Comparison of ENCODE assay signal across 18 cellular contexts in the genomic region with DNA sequence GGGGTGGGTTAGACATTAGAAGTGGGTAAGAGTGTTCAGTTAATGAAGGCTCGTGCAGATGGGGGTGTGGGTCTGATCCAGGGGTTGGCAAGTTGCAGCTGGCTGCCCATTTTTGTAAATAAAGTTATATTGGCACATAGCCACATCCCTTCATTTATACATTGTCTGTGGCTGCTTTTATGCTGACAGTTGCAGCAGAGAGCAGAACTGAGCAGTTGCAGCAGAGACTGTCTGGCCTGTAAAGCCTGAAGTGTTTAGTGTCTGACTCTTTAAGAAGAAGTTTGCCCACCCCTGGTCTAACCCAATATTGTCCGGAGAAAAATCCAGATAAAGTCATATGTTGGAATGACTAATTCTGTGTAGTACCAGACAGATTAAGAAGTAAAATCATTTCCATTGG. TPM values are rescaled to one million over a fixed set of nuclear protein-coding genes. Genes with fewer than 3 reads are reported as not detected.
DNase-seq lines count a peak whose midpoint lies in the region; ATAC-seq and TF ChIP-seq lines count a peak whose summit lies in the region.
"Had no signal": no experiment of that assay in that cellular context is flagged by ENCODE, and none has a peak within 500 bp of the region (broad histone marks: within the 10 kb centered on the region; RNA-seq: fewer than 3 reads in every experiment).

No MANE protein-coding gene starts in this region.

- H3K4me1 Mint-ChIP-seq in activated CD4-positive, alpha-beta T cell treated with anti-CD3 and anti-CD28 coated beads for 36 hours, result peaks cover 42% of the 10 kb centered on the region
- H3K4me1 Mint-ChIP-seq in activated CD4-positive, alpha-beta T cell treated with anti-CD3 and anti-CD28 coated beads, Interleukin-2, amount 10 ng/mL, durations not matched to agents 7 days and 5 days, result peaks cover 54% of the 10 kb centered on the region
- H3K4me1 Mint-ChIP-seq in activated T-helper 2 cell treated with anti-CD3 and anti-CD28 coated beads, Interferon-gamma antibody, Interleukin-2, Interleukin-4, amounts not matched to agents 10 μg/mL and 5 μg/mL and 100 μg/mL, durations not matched to agents 14 hours and 24 hours and 36 hours (ENCODE audit: low read depth), result peaks cover 52% of the 10 kb centered on the region
- no peaks in the 10 kb centered on the region for H3K4me1 Mint-ChIP-seq in nephron progenitor cell

- no peaks in the 10 kb centered on the region for H3K9me3 Mint-ChIP-seq in activated CD4-positive, alpha-beta T cell treated with anti-CD3 and anti-CD28 coated beads for 36 hours (ENCODE audit: low read depth)
- H3K9me3 Mint-ChIP-seq in activated CD4-positive, alpha-beta T cell treated with anti-CD3 and anti-CD28 coated beads, Interleukin-2, amount 10 ng/mL, durations not matched to agents 7 days and 5 days, result no peaks in the 10 kb centered on the region
- no peaks in the 10 kb centered on the region for H3K9me3 Mint-ChIP-seq in activated T-helper 2 cell treated with anti-CD3 and anti-CD28 coated beads, Interferon-gamma antibody, Interleukin-2, Interleukin-4, amounts not matched to agents 10 μg/mL and 5 μg/mL and 100 μg/mL, durations not matched to agents 14 hours and 24 hours and 36 hours
- H3K9me3 Mint-ChIP-seq in nephron progenitor cell, result no peaks in the 10 kb centered on the region
- H3K9me3 Mint-ChIP-seq: CD8-positive, alpha-beta T cell had no signal

- no peaks in the 10 kb centered on the region for H3K27me3 Mint-ChIP-seq in activated CD4-positive, alpha-beta T cell treated with anti-CD3 and anti-CD28 coated beads for 36 hours
- no peaks in the 10 kb centered on the region for H3K27me3 Mint-ChIP-seq in activated CD4-positive, alpha-beta T cell treated with anti-CD3 and anti-CD28 coated beads, Interleukin-2, amount 10 ng/mL, durations not matched to agents 7 days and 5 days
- H3K27me3 Mint-ChIP-seq in activated T-helper 2 cell treated with anti-CD3 and anti-CD28 coated beads, Interferon-gamma antibody, Interleukin-2, Interleukin-4, amounts not matched to agents 10 μg/mL and 5 μg/mL and 100 μg/mL, durations not matched to agents 14 hours and 24 hours and 36 hours (ENCODE audit: low read depth), result no peaks in the 10 kb centered on the region
- H3K27me3 Mint-ChIP-seq in nephron progenitor cell (ENCODE audit: low read depth, poor library complexity), result no peaks in the 10 kb centered on the region
- H3K27me3 Mint-ChIP-seq: B cell had no signal

- CTCF ChIA-PET in activated CD4-positive, alpha-beta T cell treated with anti-CD3 and anti-CD28 coated beads for 36 hours (lab: Charles Lee), result interaction anchor here (0.9 to 1.4 kb wide), 2 partner anchors 10 to 63 kb away, joined by 4 to 6 read pairs; no protein-coding TSS in a partner anchor
- CTCF ChIA-PET in activated CD4-positive, alpha-beta T cell treated with anti-CD3 and anti-CD28 coated beads, Interleukin-2, amount 10 ng/mL, durations not matched to agents 7 days and 5 days (lab: Charles Lee), result no interaction called here

- H3K4me3 Mint-ChIP-seq in activated CD4-positive, alpha-beta T cell treated with anti-CD3 and anti-CD28 coated beads for 36 hours, result no peak overlapping the region
- H3K4me3 Mint-ChIP-seq in activated CD4-positive, alpha-beta T cell treated with anti-CD3 and anti-CD28 coated beads, Interleukin-2, amount 10 ng/mL, durations not matched to agents 7 days and 5 days, result no peak overlapping the region
- no peak overlapping the region for H3K4me3 Mint-ChIP-seq in activated T-helper 2 cell treated with anti-CD3 and anti-CD28 coated beads, Interferon-gamma antibody, Interleukin-2, Interleukin-4, amounts not matched to agents 10 μg/mL and 5 μg/mL and 100 μg/mL, durations not matched to agents 14 hours and 24 hours and 36 hours (ENCODE audit: low read depth)
- H3K4me3 Mint-ChIP-seq in nephron progenitor cell, result no peak overlapping the region
- H3K4me3 Mint-ChIP-seq: B cell; CD8-positive, alpha-beta T cell had no signal

- H3K36me3 Mint-ChIP-seq in activated CD4-positive, alpha-beta T cell treated with anti-CD3 and anti-CD28 coated beads for 36 hours (ENCODE audit: low read depth), result peaks cover 48% of the 10 kb centered on the region
- peaks cover 48% of the 10 kb centered on the region for H3K36me3 Mint-ChIP-seq in activated CD4-positive, alpha-beta T cell treated with anti-CD3 and anti-CD28 coated beads, Interleukin-2, amount 10 ng/mL, durations not matched to agents 7 days and 5 days (ENCODE audit: low read depth)
- H3K36me3 Mint-ChIP-seq in activated T-helper 2 cell treated with anti-CD3 and anti-CD28 coated beads, Interferon-gamma antibody, Interleukin-2, Interleukin-4, amounts not matched to agents 10 μg/mL and 5 μg/mL and 100 μg/mL, durations not matched to agents 14 hours and 24 hours and 36 hours (ENCODE audit: low read depth), result peaks cover 60% of the 10 kb centered on the region
- peaks cover 68% of the 10 kb centered on the region for H3K36me3 Mint-ChIP-seq in nephron progenitor cell (ENCODE audit: low read depth)

- H3K27ac Mint-ChIP-seq in activated CD4-positive, alpha-beta T cell treated with anti-CD3 and anti-CD28 coated beads for 36 hours, result peak overlapping the region; percentile 44
- H3K27ac Mint-ChIP-seq in activated CD4-positive, alpha-beta T cell treated with anti-CD3 and anti-CD28 coated beads, Interleukin-2, amount 10 ng/mL, durations not matched to agents 7 days and 5 days, result no peak overlapping the region
- peak overlapping the region; percentile 54 for H3K27ac Mint-ChIP-seq in activated T-helper 2 cell treated with anti-CD3 and anti-CD28 coated beads, Interferon-gamma antibody, Interleukin-2, Interleukin-4, amounts not matched to agents 10 μg/mL and 5 μg/mL and 100 μg/mL, durations not matched to agents 14 hours and 24 hours and 36 hours
- peak overlapping the region; percentile 45 for H3K27ac Mint-ChIP-seq in nephron progenitor cell
- H3K27ac Mint-ChIP-seq: B cell; CD8-positive, alpha-beta T cell had no signal

- POLR2A ChIA-PET in activated CD4-positive, alpha-beta T cell treated with anti-CD3 and anti-CD28 coated beads for 36 hours (lab: Charles Lee), result no interaction called here
- POLR2A ChIA-PET in activated CD4-positive, alpha-beta T cell treated with anti-CD3 and anti-CD28 coated beads, Interleukin-2, amount 10 ng/mL, durations not matched to agents 7 days and 5 days (lab: Charles Lee), result no interaction called here

- TF ChIP-seq CTCF in nephron progenitor cell (IDR thresholded peaks at IDR 0.05), result no peak

- no peak for ATAC-seq in activated CD4-positive, alpha-beta T cell treated with anti-CD3 and anti-CD28 coated beads for 36 hours
- ATAC-seq: CD8-positive, alpha-beta T cell; K562; Right ventricle myocardium inferior had no signal

- DNase-seq in activated CD4-positive, alpha-beta T cell treated with anti-CD3 and anti-CD28 coated beads for 36 hours, result no peak
- DNase-seq in activated CD4-positive, alpha-beta T cell treated with anti-CD3 and anti-CD28 coated beads, Interleukin-2, amount 10 ng/mL, durations not matched to agents 7 days and 5 days, result no peak
- DNase-seq in NCI-H1105 (lab: John Stamatoyannopoulos, UW), result peak; percentile 2
- no peak for DNase-seq in activated T-helper 2 cell treated with anti-CD3 and anti-CD28 coated beads, Interferon-gamma antibody, Interleukin-2, Interleukin-4, amounts not matched to agents 10 μg/mL and 5 μg/mL and 100 μg/mL, durations not matched to agents 14 hours and 24 hours and 36 hours (ENCODE audit: low spot score)
- DNase-seq in nephron progenitor cell, result no peak
- no peak for DNase-seq in NCI-H446 treated with DMSO at 0.1 percent for 48 hours (lab: John Stamatoyannopoulos, UW)
- DNase-seq in midbrain (lab: John Stamatoyannopoulos, UW), result no peak
- DNase-seq in HPDE6-E6E7 (ENCODE audit: extremely low spot score), result no peak
- DNase-seq: CD8-positive, alpha-beta T cell; MV-4-11; NCI-H1436 treated with DMSO at 0.1 percent for 48 hours; NCI-H2081; NCI-H510A; NCI-H774; Peyer's patch had no signal

- intact Hi-C loops in activated CD4-positive, alpha-beta T cell treated with anti-CD3 and anti-CD28 coated beads for 36 hours (cut with DNase I, micrococcal nuclease), result loop anchor here in 1 of 2 experiments (10.0 kb wide), 1 partner anchor 210 kb away; a partner anchor contains a TSS
- intact Hi-C loops in activated T-helper 2 cell treated with anti-CD3 and anti-CD28 coated beads, Interferon-gamma antibody, Interleukin-2, Interleukin-4, amounts not matched to agents 10 μg/mL and 5 μg/mL and 100 μg/mL, durations not matched to agents 14 hours and 24 hours and 36 hours (cut with micrococcal nuclease), result loop anchor here (2.0 kb wide), 1 partner anchor 36 kb away; no protein-coding TSS in a partner anchor

RNA-seq across cellular contexts. Expression of a gene that starts 38.2 kb away (rescaled TPM):
- 100 to 1,000 TPM; 117 to 123 TPM for total RNA-seq in activated CD4-positive, alpha-beta T cell treated with anti-CD3 and anti-CD28 coated beads for 36 hours
- total RNA-seq in activated CD4-positive, alpha-beta T cell treated with anti-CD3 and anti-CD28 coated beads, Interleukin-2, amount 10 ng/mL, durations not matched to agents 7 days and 5 days, result 10 to 100 TPM; 78.7 to 90.1 TPM
- total RNA-seq in activated T-helper 2 cell treated with anti-CD3 and anti-CD28 coated beads, Interferon-gamma antibody, Interleukin-2, Interleukin-4, amounts not matched to agents 10 μg/mL and 5 μg/mL and 100 μg/mL, durations not matched to agents 14 hours and 24 hours and 36 hours, result 138 and 145 TPM in 2 replicates
